ENCODE assay signal across 9 cellular contexts in genomic region chr3:188507244-188507720, GRCh38.
A peak's percentile ranks its signal among the peaks of the same experiment; 100 is the strongest.
DNase-seq lines count a peak whose midpoint lies in the region; ATAC-seq and TF ChIP-seq lines count a peak whose summit lies in the region.
"Had no signal": no experiment of that assay in that cellular context is flagged by ENCODE, and none has a peak within 500 bp of the region (broad histone marks: within the 10 kb centered on the region; RNA-seq: fewer than 3 reads in every experiment).

No MANE protein-coding gene starts in this region.

- DNase-seq in HFF-Myc (ENCODE audit: extremely low read depth, low read depth) (peak; percentile 53), WTC11 (ENCODE audit: low spot score) (no peak), right cardiac atrium (peak in 1 of 3 donors; percentile 41), smooth muscle cell (lab: John Stamatoyannopoulos, UW; ENCODE audit: unreplicated experiment) (no peak), neural progenitor cell (ENCODE audit: low spot score) (no peak), neuronal stem cell (ENCODE audit: low spot score) (no peak), GM10248 (ENCODE audit: extremely low spot score) (no peak)

- peak overlapping the region; percentile 77 for H3K4me2 ChIP-seq in smooth muscle cell
- H3K4me2 ChIP-seq in neural progenitor cell: no peak overlapping the region
- H3K4me2 ChIP-seq in neuronal stem cell (ENCODE audit: insufficient read depth, low read length, poor library complexity, severe bottlenecking): no peak overlapping the region

- no peak for TF ChIP-seq CTCF in HFF-Myc (IDR thresholded peaks at IDR 0.05; ENCODE audit: low read depth, low read length, missing control alignments)
- no peak for TF ChIP-seq CTCF in WTC11 (IDR thresholded peaks at IDR 0.05)
- no peak for TF ChIP-seq CTCF in smooth muscle cell (IDR thresholded peaks at IDR 0.05; ENCODE audit: borderline replicate concordance, insufficient read depth, poor library complexity, severe bottlenecking)
- TF ChIP-seq CTCF in neural progenitor cell (IDR thresholded peaks at IDR 0.05): no peak
- no peak for TF ChIP-seq CTCF in GM10248 (IDR thresholded peaks at IDR 0.05; ENCODE audit: control extremely low read depth, extremely low read depth, low read depth, missing control alignments)

- H4K20me1 ChIP-seq in smooth muscle cell (ENCODE audit: low read depth) (no peaks in the 10 kb centered on the region), neural progenitor cell (ENCODE audit: low read depth) (no peaks in the 10 kb centered on the region)

- H3K4ac ChIP-seq in neuronal stem cell (ENCODE audit: low read length): no peak overlapping the region

- no peak overlapping the region for H2BK15ac ChIP-seq in neuronal stem cell (ENCODE audit: low read length)

- H3K27ac ChIP-seq in right cardiac atrium (ENCODE audit: low read length) (no peak overlapping the region), smooth muscle cell (ENCODE audit: low read depth) (peak overlapping the region; percentile 80), neural progenitor cell (no peak overlapping the region), neuronal stem cell (replicated peaks; ENCODE audit: low read length) (no peak overlapping the region)
- H3K27ac ChIP-seq: body of pancreas had no signal

- H2BK120ac ChIP-seq in neuronal stem cell (ENCODE audit: low read depth, low read length): no peak overlapping the region

- no peak overlapping the region for H3K14ac ChIP-seq in neuronal stem cell (ENCODE audit: low read length)

- no peaks in the 10 kb centered on the region for H3K9me3 ChIP-seq in right cardiac atrium (ENCODE audit: control insufficient read depth, low read length)
- peaks cover 8% of the 10 kb centered on the region for H3K9me3 ChIP-seq in smooth muscle cell (replicated peaks; ENCODE audit: low read depth)
- H3K9me3 ChIP-seq in neural progenitor cell (ENCODE audit: low read depth): no peaks in the 10 kb centered on the region
- peaks cover 0 to 15% of the 10 kb centered on the region in 2 donors for H3K9me3 ChIP-seq in neuronal stem cell (replicated peaks in 1 of 2; ENCODE audit: control insufficient read depth in 2 of 2, insufficient read depth in 1 of 2, low read depth in 1 of 2, low read length in 2 of 2)
- H3K9me3 ChIP-seq: body of pancreas had no signal

- H3K79me1 ChIP-seq in neuronal stem cell (ENCODE audit: low read depth, low read length): no peaks in the 10 kb centered on the region

- H3K36me3 Mint-ChIP-seq in WTC11 (peaks cover 12% of the 10 kb centered on the region), neural progenitor cell (peaks cover 15% of the 10 kb centered on the region)

- CTCF ChIA-PET in WTC11 (lab: Charles Lee): interaction anchor here (0.8 kb wide), 1 partner anchor 242 kb away, joined by 3 read pairs; no protein-coding TSS in a partner anchor
- CTCF ChIA-PET in GM10248 (lab: Yijun Ruan, JAX): interaction anchor here (0.9 kb wide), 1 partner anchor 14 kb away, joined by 3 read pairs; no protein-coding TSS in a partner anchor

- no peak overlapping the region for H4K91ac ChIP-seq in neuronal stem cell (ENCODE audit: low read depth, low read length, poor library complexity)

- H3K27me3 Mint-ChIP-seq in WTC11 (ENCODE audit: low read depth) (no peaks in the 10 kb centered on the region), neural progenitor cell (ENCODE audit: insufficient read depth, low read depth) (peaks cover 2% of the 10 kb centered on the region)

- H2BK5ac ChIP-seq in neuronal stem cell (ENCODE audit: low read length): no peak overlapping the region

- H3K9ac ChIP-seq in smooth muscle cell (ENCODE audit: low read depth) (no peak overlapping the region), neural progenitor cell (no peak overlapping the region), neuronal stem cell (ENCODE audit: low read depth, low read length, poor library complexity) (no peak overlapping the region)

- peaks cover 14% of the 10 kb centered on the region for H3K9me3 Mint-ChIP-seq in WTC11
- H3K9me3 Mint-ChIP-seq in neural progenitor cell: peaks cover 19% of the 10 kb centered on the region

- no peak overlapping the region for H3K23ac ChIP-seq in neuronal stem cell (ENCODE audit: low read depth, low read length, poor library complexity)

- H3K4me3 Mint-ChIP-seq in WTC11: no peak overlapping the region
- H3K4me3 Mint-ChIP-seq in neural progenitor cell: no peak overlapping the region

- H2BK12ac ChIP-seq in neuronal stem cell (ENCODE audit: low read length): no peak overlapping the region

- no peak overlapping the region for H3K18ac ChIP-seq in neuronal stem cell (ENCODE audit: low read length)

- H3K4me1 ChIP-seq in right cardiac atrium (ENCODE audit: control insufficient read depth, insufficient read depth, low read length) (no peaks in the 10 kb centered on the region), smooth muscle cell (ENCODE audit: low read depth) (no peaks in the 10 kb centered on the region), neural progenitor cell (no peaks in the 10 kb centered on the region), neuronal stem cell (ENCODE audit: control insufficient read depth in 2 of 2, insufficient read depth in 1 of 2, low read depth in 1 of 2, low read length in 2 of 2) (no peaks in the 10 kb centered on the region)

- peak overlapping the region; percentile 25; the same call in 1 of the 2 replicates for H3K27ac Mint-ChIP-seq in WTC11
- no peak overlapping the region for H3K27ac Mint-ChIP-seq in neural progenitor cell

- H3K36me3 ChIP-seq in smooth muscle cell (ENCODE audit: low read depth) (peaks cover under 1% of the 10 kb centered on the region), neural progenitor cell (peaks cover 7% of the 10 kb centered on the region), neuronal stem cell (replicated peaks in 1 of 2; ENCODE audit: control insufficient read depth in 2 of 2, insufficient read depth in 2 of 2, low read length in 2 of 2) (no peaks in the 10 kb centered on the region)

- H3K4me1 Mint-ChIP-seq in WTC11 (peaks cover 28% of the 10 kb centered on the region), neural progenitor cell (peaks cover 2% of the 10 kb centered on the region)

- 41% methylated on average over 5 of the region's 5 CpGs for WGBS in right cardiac atrium
- 22% methylated on average over 5 of the region's 5 CpGs for WGBS in smooth muscle cell (ENCODE audit: low lambda C conversion rate)
- WGBS in neuronal stem cell (ENCODE audit: extremely low coverage in 2 of 2, insufficient read length in 2 of 2, insufficient replicate concordance in 1 of 2), 2 donors: no CpG with 5 or more reads among the region's 5 CpGs

- no peak overlapping the region for H4K8ac ChIP-seq in neuronal stem cell (ENCODE audit: low read depth, low read length)

- H3K4me3 ChIP-seq in HFF-Myc (replicated peaks; ENCODE audit: low read depth, low read length) (no peak overlapping the region), right cardiac atrium (ENCODE audit: low read length) (no peak overlapping the region), smooth muscle cell (peak overlapping the region; percentile 5), neural progenitor cell (no peak overlapping the region), neuronal stem cell (ENCODE audit: low read length in 2 of 2) (no peak overlapping the region)
- H3K4me3 ChIP-seq: body of pancreas had no signal

- H2AFZ ChIP-seq in smooth muscle cell (ENCODE audit: low read depth) (no peak overlapping the region), neural progenitor cell (replicated peaks) (no peak overlapping the region), neuronal stem cell (ENCODE audit: low read length) (no peak overlapping the region)

- intact Hi-C loops in right cardiac atrium (cut with DNase I): no loop called here

- peak; percentile 81 for ATAC-seq in WTC11
- ATAC-seq in right cardiac atrium: peak; percentile 75 to 79
- ATAC-seq in GM21526 (IDR thresholded peaks at IDR 0.05; ENCODE audit: low FRiP score, unreplicated experiment): no peak
- ATAC-seq: body of pancreas had no signal

- H2AK5ac ChIP-seq in neuronal stem cell (ENCODE audit: low read depth, low read length): no peak overlapping the region

- H3F3A ChIP-seq in smooth muscle cell (ENCODE audit: low read depth) (peaks cover 20% of the 10 kb centered on the region), neural progenitor cell (ENCODE audit: low read depth) (no peaks in the 10 kb centered on the region)

- POLR2A ChIA-PET in WTC11 (lab: Charles Lee): no interaction called here
- POLR2A ChIA-PET in GM10248 (lab: Yijun Ruan, JAX): no interaction called here

- H3K79me2 ChIP-seq in smooth muscle cell (ENCODE audit: low read depth) (peaks cover 43% of the 10 kb centered on the region), neural progenitor cell (ENCODE audit: low read depth) (peaks cover 5% of the 10 kb centered on the region)

- H3K27me3 ChIP-seq in right cardiac atrium (ENCODE audit: control insufficient read depth, insufficient read depth) (no peaks in the 10 kb centered on the region), smooth muscle cell (ENCODE audit: low read depth) (no peaks in the 10 kb centered on the region), neural progenitor cell (no peaks in the 10 kb centered on the region), neuronal stem cell (ENCODE audit: control insufficient read depth in 3 of 3, insufficient read depth in 3 of 3, low read depth in 1 of 3, low read length in 3 of 3) (no peaks in the 10 kb centered on the region)
- H3K27me3 ChIP-seq: body of pancreas had no signal

TF ChIP-seq in WTC11, 78 proteins besides CTCF, POLR2A, EP300 and RAD21 (continues in another document):
- TF ChIP-seq NFYB (CRISPR knock-in tag; conservative IDR thresholded peaks at IDR 0.05; ENCODE audit: low read depth) (no peak), ZNF317 (CRISPR knock-in tag; IDR thresholded peaks at IDR 0.05; ENCODE audit: borderline replicate concordance, low read depth) (no peak), ESRRA (CRISPR knock-in tag; IDR thresholded peaks at IDR 0.05; ENCODE audit: borderline replicate concordance) (no peak), FOXP1 (CRISPR knock-in tag; IDR thresholded peaks at IDR 0.05; ENCODE audit: borderline replicate concordance) (no peak), ZNF121 (CRISPR knock-in tag; IDR thresholded peaks at IDR 0.05) (no peak)
- TF ChIP-seq, protein P1, sequence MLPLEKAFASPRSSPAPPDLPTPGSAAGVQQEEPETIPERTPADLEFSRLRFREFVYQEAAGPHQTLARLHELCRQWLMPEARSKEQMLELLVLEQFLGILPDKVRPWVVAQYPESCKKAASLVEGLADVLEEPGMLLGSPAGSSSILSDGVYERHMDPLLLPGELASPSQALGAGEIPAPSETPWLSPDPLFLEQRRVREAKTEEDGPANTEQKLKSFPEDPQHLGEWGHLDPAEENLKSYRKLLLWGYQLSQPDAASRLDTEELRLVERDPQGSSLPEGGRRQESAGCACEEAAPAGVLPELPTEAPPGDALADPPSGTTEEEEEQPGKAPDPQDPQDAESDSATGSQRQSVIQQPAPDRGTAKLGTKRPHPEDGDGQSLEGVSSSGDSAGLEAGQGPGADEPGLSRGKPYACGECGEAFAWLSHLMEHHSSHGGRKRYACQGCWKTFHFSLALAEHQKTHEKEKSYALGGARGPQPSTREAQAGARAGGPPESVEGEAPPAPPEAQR (CRISPR knock-in tag; IDR thresholded peaks at IDR 0.05): no peak
- TF ChIP-seq, protein P2, sequence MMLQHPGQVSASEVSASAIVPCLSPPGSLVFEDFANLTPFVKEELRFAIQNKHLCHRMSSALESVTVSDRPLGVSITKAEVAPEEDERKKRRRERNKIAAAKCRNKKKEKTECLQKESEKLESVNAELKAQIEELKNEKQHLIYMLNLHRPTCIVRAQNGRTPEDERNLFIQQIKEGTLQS (CRISPR knock-in tag; conservative IDR thresholded peaks at IDR 0.05): no peak
